1 cellular context compared by ENCODE assay signal in the genomic region with DNA sequence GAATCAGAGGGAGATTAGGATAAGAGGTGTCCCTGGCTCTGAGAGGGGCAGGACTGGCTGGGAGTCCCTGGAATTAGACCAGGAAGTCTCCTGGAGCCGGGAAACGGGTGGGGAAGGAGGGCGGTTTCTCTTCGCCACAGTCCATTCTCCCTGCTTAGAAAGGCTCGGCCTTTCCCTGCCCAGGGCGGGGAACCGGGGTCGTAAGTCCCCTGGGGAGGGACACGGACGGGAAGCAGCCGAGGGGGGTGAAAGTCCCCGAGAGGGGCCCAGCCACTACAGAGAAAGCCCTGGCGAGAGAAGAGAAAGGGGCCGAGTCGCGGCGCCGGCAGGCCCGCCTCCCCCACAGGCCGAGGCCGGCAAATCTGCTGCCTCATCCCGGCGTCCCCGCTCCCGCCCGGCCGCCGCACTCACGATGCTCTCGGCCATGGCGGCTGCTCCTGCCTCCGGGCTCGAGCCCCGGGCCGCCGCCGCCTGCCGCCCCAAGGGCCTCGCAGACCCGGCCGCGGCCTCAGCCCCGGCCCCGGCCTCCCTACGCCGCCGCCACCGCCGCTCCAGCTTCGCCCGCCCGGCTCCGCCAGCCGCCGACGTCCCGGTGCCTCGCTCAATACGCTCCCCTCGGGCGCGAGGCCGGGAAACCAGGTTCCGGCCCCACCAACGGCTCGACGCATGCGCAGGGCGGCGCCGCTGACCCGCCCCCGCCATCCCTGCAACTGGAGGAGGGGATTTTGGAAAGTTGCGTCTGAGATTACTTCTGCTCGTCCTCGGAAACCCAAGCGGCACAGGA.
TF ChIP-seq lines count a peak whose summit lies in the region.

A gene (minus strand): TSS at position 608 of the 784 bp plus-strand sequence. CDS start 182 bp downstream, at position 426.
A gene (plus strand): TSS at position 692 of the 784 bp plus-strand sequence. CDS start 5,217 bp downstream, outside the sequence.

TF ChIP-seq in K562, 482 proteins besides CTCF, POLR2A, EP300 and RAD21 (continued from another document and continues in another):
- TF ChIP-seq, protein P1, sequence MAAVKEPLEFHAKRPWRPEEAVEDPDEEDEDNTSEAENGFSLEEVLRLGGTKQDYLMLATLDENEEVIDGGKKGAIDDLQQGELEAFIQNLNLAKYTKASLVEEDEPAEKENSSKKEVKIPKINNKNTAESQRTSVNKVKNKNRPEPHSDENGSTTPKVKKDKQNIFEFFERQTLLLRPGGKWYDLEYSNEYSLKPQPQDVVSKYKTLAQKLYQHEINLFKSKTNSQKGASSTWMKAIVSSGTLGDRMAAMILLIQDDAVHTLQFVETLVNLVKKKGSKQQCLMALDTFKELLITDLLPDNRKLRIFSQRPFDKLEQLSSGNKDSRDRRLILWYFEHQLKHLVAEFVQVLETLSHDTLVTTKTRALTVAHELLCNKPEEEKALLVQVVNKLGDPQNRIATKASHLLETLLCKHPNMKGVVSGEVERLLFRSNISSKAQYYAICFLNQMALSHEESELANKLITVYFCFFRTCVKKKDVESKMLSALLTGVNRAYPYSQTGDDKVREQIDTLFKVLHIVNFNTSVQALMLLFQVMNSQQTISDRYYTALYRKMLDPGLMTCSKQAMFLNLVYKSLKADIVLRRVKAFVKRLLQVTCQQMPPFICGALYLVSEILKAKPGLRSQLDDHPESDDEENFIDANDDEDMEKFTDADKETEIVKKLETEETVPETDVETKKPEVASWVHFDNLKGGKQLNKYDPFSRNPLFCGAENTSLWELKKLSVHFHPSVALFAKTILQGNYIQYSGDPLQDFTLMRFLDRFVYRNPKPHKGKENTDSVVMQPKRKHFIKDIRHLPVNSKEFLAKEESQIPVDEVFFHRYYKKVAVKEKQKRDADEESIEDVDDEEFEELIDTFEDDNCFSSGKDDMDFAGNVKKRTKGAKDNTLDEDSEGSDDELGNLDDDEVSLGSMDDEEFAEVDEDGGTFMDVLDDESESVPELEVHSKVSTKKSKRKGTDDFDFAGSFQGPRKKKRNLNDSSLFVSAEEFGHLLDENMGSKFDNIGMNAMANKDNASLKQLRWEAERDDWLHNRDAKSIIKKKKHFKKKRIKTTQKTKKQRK (IDR thresholded peaks at IDR 0.05; ENCODE audit: borderline replicate concordance, low read depth, low read length) = no peak
- no peak for TF ChIP-seq PRMT5 (CRISPR knock-in tag; IDR thresholded peaks at IDR 0.05)
- peak; percentile 98 for TF ChIP-seq RB1 (IDR thresholded peaks at IDR 0.05; ENCODE audit: low read depth)
- peak; percentile 95 for TF ChIP-seq GABPB1 (CRISPR knock-in tag; IDR thresholded peaks at IDR 0.05)
- TF ChIP-seq ZNF778 (CRISPR knock-in tag; IDR thresholded peaks at IDR 0.05) = no peak
- 0 out of 4 replicates have a peak, but pooled peaks of 1 of the 2 experiments have one; percentile 7 for TF ChIP-seq KDM1A (IDR thresholded peaks at IDR 0.05)
- TF ChIP-seq POLR2AphosphoS5 (IDR thresholded peaks at IDR 0.05; ENCODE audit: control insufficient read depth, insufficient read depth, low read depth, low read length) = peak; percentile 88
- TF ChIP-seq, protein P2, sequence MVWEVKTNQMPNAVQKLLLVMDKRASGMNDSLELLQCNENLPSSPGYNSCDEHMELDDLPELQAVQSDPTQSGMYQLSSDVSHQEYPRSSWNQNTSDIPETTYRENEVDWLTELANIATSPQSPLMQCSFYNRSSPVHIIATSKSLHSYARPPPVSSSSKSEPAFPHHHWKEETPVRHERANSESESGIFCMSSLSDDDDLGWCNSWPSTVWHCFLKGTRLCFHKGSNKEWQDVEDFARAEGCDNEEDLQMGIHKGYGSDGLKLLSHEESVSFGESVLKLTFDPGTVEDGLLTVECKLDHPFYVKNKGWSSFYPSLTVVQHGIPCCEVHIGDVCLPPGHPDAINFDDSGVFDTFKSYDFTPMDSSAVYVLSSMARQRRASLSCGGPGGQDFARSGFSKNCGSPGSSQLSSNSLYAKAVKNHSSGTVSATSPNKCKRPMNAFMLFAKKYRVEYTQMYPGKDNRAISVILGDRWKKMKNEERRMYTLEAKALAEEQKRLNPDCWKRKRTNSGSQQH (CRISPR knock-in tag; IDR thresholded peaks at IDR 0.05) = no peak
- no peak for TF ChIP-seq ATF1 (CRISPR knock-in tag; IDR thresholded peaks at IDR 0.05)
- TF ChIP-seq ATF1 (tag; IDR thresholded peaks at IDR 0.05) = 0 out of 2 replicates have a peak, but pooled peaks have one; percentile 5
- TF ChIP-seq SMAD3 (CRISPR knock-in tag; conservative IDR thresholded peaks at IDR 0.05) = 0 out of 2 replicates have a peak, but pooled peaks have one; percentile 60
- TF ChIP-seq, protein P3, sequence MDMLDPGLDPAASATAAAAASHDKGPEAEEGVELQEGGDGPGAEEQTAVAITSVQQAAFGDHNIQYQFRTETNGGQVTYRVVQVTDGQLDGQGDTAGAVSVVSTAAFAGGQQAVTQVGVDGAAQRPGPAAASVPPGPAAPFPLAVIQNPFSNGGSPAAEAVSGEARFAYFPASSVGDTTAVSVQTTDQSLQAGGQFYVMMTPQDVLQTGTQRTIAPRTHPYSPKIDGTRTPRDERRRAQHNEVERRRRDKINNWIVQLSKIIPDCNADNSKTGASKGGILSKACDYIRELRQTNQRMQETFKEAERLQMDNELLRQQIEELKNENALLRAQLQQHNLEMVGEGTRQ (CRISPR knock-in tag; IDR thresholded peaks at IDR 0.05) = no peak
- TF ChIP-seq TBL1XR1 (IDR thresholded peaks at IDR 0.05; ENCODE audit: low read length in 2 of 2) = no peak; a peak in 1 of 4 replicates
- TF ChIP-seq ZNF384 (IDR thresholded peaks at IDR 0.05; ENCODE audit: low read depth, low read length) = no peak
- peak; percentile 55; the same call in 1 of the 2 replicates for TF ChIP-seq DIDO1 (tag; IDR thresholded peaks at IDR 0.05; ENCODE audit: low read depth)
- no peak for TF ChIP-seq HNRNPK (IDR thresholded peaks at IDR 0.05; ENCODE audit: low read depth, low read length, poor library complexity, severe bottlenecking)
- TF ChIP-seq, protein P4, sequence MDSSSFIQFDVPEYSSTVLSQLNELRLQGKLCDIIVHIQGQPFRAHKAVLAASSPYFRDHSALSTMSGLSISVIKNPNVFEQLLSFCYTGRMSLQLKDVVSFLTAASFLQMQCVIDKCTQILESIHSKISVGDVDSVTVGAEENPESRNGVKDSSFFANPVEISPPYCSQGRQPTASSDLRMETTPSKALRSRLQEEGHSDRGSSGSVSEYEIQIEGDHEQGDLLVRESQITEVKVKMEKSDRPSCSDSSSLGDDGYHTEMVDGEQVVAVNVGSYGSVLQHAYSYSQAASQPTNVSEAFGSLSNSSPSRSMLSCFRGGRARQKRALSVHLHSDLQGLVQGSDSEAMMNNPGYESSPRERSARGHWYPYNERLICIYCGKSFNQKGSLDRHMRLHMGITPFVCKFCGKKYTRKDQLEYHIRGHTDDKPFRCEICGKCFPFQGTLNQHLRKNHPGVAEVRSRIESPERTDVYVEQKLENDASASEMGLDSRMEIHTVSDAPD (CRISPR knock-in tag; IDR thresholded peaks at IDR 0.05) = no peak
- peak; percentile 79; the same call in 1 of the 2 replicates for TF ChIP-seq CTBP1 (IDR thresholded peaks at IDR 0.05; ENCODE audit: borderline replicate concordance)
- no peak; the same call in 1 of the 2 replicates for TF ChIP-seq TARDBP (IDR thresholded peaks at IDR 0.05)
- TF ChIP-seq, protein P5, sequence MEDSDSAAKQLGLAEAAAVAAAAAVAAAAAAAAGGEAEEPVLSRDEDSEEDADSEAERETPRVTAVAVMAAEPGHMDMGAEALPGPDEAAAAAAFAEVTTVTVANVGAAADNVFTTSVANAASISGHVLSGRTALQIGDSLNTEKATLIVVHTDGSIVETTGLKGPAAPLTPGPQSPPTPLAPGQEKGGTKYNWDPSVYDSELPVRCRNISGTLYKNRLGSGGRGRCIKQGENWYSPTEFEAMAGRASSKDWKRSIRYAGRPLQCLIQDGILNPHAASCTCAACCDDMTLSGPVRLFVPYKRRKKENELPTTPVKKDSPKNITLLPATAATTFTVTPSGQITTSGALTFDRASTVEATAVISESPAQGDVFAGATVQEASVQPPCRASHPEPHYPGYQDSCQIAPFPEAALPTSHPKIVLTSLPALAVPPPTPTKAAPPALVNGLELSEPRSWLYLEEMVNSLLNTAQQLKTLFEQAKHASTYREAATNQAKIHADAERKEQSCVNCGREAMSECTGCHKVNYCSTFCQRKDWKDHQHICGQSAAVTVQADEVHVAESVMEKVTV (CRISPR knock-in tag; IDR thresholded peaks at IDR 0.05) = no peak
- no peak for TF ChIP-seq ERF (CRISPR knock-in tag; IDR thresholded peaks at IDR 0.05)
- no peak for TF ChIP-seq KDM5B (IDR thresholded peaks at IDR 0.05; ENCODE audit: insufficient replicate concordance, low read depth, low read length)
- TF ChIP-seq ILF3 (IDR thresholded peaks at IDR 0.05; ENCODE audit: borderline replicate concordance) = 0 out of 2 replicates have a peak, but pooled peaks have one; percentile 52
- TF ChIP-seq SRF (CRISPR knock-in tag; IDR thresholded peaks at IDR 0.05) = 0 out of 4 replicates have a peak, but pooled peaks of 1 of the 2 experiments have one; percentile 10
- no peak for TF ChIP-seq HLTF (IDR thresholded peaks at IDR 0.05)
- TF ChIP-seq SAP30 (IDR thresholded peaks at IDR 0.05; ENCODE audit: borderline replicate concordance, insufficient read depth, low read depth, low read length, poor library complexity, severe bottlenecking) = peak; percentile 80
- TF ChIP-seq ZNF695 (CRISPR knock-in tag; IDR thresholded peaks at IDR 0.05) = no peak
- TF ChIP-seq, protein P6, sequence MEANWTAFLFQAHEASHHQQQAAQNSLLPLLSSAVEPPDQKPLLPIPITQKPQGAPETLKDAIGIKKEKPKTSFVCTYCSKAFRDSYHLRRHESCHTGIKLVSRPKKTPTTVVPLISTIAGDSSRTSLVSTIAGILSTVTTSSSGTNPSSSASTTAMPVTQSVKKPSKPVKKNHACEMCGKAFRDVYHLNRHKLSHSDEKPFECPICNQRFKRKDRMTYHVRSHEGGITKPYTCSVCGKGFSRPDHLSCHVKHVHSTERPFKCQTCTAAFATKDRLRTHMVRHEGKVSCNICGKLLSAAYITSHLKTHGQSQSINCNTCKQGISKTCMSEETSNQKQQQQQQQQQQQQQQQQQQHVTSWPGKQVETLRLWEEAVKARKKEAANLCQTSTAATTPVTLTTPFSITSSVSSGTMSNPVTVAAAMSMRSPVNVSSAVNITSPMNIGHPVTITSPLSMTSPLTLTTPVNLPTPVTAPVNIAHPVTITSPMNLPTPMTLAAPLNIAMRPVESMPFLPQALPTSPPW (CRISPR knock-in tag; IDR thresholded peaks at IDR 0.05) = peak; percentile 76
- TF ChIP-seq ZNF551 (CRISPR knock-in tag; IDR thresholded peaks at IDR 0.05) = no peak
- no peak for TF ChIP-seq EZH2 (IDR thresholded peaks at IDR 0.05; ENCODE audit: borderline replicate concordance, low read depth, low read length)
- TF ChIP-seq FOS (IDR thresholded peaks at IDR 0.05; ENCODE audit: extremely low read depth, insufficient read length) = no peak
- TF ChIP-seq KLF6 (CRISPR knock-in tag; IDR thresholded peaks at IDR 0.05; ENCODE audit: borderline replicate concordance) = peak; percentile 36; the same call in 1 of the 2 replicates
- no peak for TF ChIP-seq SRSF9 (IDR thresholded peaks at IDR 0.05; ENCODE audit: borderline replicate concordance, low read depth, low read length)
- TF ChIP-seq ZNF347 (CRISPR knock-in tag; IDR thresholded peaks at IDR 0.05; ENCODE audit: low read depth) = no peak
- TF ChIP-seq, protein P7, sequence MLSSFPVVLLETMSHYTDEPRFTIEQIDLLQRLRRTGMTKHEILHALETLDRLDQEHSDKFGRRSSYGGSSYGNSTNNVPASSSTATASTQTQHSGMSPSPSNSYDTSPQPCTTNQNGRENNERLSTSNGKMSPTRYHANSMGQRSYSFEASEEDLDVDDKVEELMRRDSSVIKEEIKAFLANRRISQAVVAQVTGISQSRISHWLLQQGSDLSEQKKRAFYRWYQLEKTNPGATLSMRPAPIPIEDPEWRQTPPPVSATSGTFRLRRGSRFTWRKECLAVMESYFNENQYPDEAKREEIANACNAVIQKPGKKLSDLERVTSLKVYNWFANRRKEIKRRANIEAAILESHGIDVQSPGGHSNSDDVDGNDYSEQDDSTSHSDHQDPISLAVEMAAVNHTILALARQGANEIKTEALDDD (IDR thresholded peaks at IDR 0.05) = no peak
- TF ChIP-seq, protein P8, sequence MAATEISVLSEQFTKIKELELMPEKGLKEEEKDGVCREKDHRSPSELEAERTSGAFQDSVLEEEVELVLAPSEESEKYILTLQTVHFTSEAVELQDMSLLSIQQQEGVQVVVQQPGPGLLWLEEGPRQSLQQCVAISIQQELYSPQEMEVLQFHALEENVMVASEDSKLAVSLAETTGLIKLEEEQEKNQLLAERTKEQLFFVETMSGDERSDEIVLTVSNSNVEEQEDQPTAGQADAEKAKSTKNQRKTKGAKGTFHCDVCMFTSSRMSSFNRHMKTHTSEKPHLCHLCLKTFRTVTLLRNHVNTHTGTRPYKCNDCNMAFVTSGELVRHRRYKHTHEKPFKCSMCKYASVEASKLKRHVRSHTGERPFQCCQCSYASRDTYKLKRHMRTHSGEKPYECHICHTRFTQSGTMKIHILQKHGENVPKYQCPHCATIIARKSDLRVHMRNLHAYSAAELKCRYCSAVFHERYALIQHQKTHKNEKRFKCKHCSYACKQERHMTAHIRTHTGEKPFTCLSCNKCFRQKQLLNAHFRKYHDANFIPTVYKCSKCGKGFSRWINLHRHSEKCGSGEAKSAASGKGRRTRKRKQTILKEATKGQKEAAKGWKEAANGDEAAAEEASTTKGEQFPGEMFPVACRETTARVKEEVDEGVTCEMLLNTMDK (IDR thresholded peaks at IDR 0.05; ENCODE audit: borderline replicate concordance, insufficient read depth, low read depth, low read length, poor library complexity, severe bottlenecking) = no peak
- no peak for TF ChIP-seq PTRF (tag; IDR thresholded peaks at IDR 0.05)
- no peak for TF ChIP-seq POU5F1 (IDR thresholded peaks at IDR 0.05; ENCODE audit: borderline replicate concordance, low read depth, low read length, partially characterized antibody)
- TF ChIP-seq, protein P9, sequence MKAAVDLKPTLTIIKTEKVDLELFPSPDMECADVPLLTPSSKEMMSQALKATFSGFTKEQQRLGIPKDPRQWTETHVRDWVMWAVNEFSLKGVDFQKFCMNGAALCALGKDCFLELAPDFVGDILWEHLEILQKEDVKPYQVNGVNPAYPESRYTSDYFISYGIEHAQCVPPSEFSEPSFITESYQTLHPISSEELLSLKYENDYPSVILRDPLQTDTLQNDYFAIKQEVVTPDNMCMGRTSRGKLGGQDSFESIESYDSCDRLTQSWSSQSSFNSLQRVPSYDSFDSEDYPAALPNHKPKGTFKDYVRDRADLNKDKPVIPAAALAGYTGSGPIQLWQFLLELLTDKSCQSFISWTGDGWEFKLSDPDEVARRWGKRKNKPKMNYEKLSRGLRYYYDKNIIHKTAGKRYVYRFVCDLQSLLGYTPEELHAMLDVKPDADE (conservative IDR thresholded peaks at IDR 0.05; ENCODE audit: control insufficient read depth, low read depth, low read length) = peak; percentile 89
